In the genomic region with DNA sequence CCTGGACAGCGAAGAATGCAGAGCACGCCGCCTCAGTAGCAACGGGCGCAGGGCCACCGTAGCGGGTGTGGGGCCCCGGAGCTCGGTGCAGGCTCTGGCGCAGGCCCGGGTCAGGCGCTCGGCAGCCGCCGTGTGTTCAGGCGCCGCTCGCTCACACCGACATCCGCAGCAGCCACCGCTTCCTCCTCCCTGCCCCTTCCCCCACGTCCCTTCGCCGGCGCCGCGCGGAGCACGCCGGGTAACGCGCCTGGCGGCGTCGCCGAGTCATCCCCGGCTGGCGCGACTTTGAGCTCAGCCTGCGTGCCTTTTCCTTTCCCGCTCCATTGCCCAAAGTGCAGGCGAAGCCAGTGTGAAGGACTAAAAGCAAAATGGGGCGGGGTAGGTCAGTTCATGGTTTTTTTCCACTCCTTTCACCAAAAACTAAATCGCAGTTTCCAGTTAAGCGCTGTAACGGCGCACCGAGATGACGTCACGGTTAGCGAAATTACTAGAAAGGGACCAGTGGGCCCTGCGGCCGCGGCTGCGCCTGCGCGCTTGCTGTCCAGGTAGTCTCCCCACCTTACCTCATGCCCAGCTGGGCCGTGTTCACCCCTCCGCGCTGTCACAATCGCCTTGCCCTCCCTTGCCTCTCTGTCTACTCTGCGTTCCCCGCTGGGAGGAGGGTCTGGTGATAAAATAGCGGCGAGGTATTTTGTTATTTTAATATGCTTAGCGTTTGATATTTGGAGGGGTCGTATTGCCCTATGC, we compare ENCODE assay signal across 1 cellular context.
TF ChIP-seq lines count a peak whose summit lies in the region.

UBQLN1 (minus strand) TSS at position 191 of the 747 bp plus-strand sequence. CDS start 279 bp downstream, outside the sequence.

TF ChIP-seq in H1, 55 proteins besides CTCF, POLR2A, EP300 and RAD21 (continues in another document):
- TF ChIP-seq CBX8 (IDR thresholded peaks at IDR 0.05; ENCODE audit: borderline replicate concordance, low read depth, low read length) (no peak), HDAC2 (IDR thresholded peaks at IDR 0.05; ENCODE audit: borderline replicate concordance in 1 of 2, low read depth in 2 of 2, low read length in 2 of 2) (peak in 1 of 2 experiments; percentile 94; a peak in 2 of 4 replicates), KDM5A (IDR thresholded peaks at IDR 0.05; ENCODE audit: low read length) (peak; percentile 63), JUN (IDR thresholded peaks at IDR 0.05; ENCODE audit: low read depth, low read length) (peak; percentile 57; the same call in 1 of the 2 replicates), JUND (IDR thresholded peaks at IDR 0.05; ENCODE audit: low read length) (peak; percentile 90), RBBP5 (IDR thresholded peaks at IDR 0.05; ENCODE audit: borderline replicate concordance, low read depth, low read length) (peak; percentile 94), KDM1A (IDR thresholded peaks at IDR 0.05; ENCODE audit: borderline replicate concordance, low read length) (no peak), POU5F1 (IDR thresholded peaks at IDR 0.05; ENCODE audit: low read depth, low read length) (no peak), CHD7 (IDR thresholded peaks at IDR 0.05; ENCODE audit: insufficient replicate concordance, low read length) (no peak), TBP (IDR thresholded peaks at IDR 0.05; ENCODE audit: low read depth, low read length) (peak; percentile 82), GTF2F1 (IDR thresholded peaks at IDR 0.05; ENCODE audit: borderline replicate concordance, low read depth, low read length) (no peak), MAFK (IDR thresholded peaks at IDR 0.05; ENCODE audit: low read depth, low read length) (peak; percentile 73; the same call in 1 of the 2 replicates), TCF12 (IDR thresholded peaks at IDR 0.05; ENCODE audit: low read depth, low read length) (no peak), BACH1 (IDR thresholded peaks at IDR 0.05; ENCODE audit: low read length) (peak; percentile 50; the same call in 1 of the 2 replicates), BRCA1 (IDR thresholded peaks at IDR 0.05; ENCODE audit: low read depth, low read length) (0 out of 2 replicates have a peak, but pooled peaks have one; percentile 20), HDAC6 (IDR thresholded peaks at IDR 0.05; ENCODE audit: low read depth, low read length) (no peak), TAF7 (optimal IDR thresholded peaks at IDR 0.05; ENCODE audit: borderline replicate concordance, low read depth, low read length) (peak; percentile 24), SP2 (IDR thresholded peaks at IDR 0.05; ENCODE audit: low read length) (no peak), SAP30 (IDR thresholded peaks at IDR 0.05; ENCODE audit: insufficient read depth, insufficient replicate concordance, low read length) (peak; percentile 93), FOSL1 (IDR thresholded peaks at IDR 0.05; ENCODE audit: insufficient read depth, low read depth, low read length) (no peak), SIN3A (conservative IDR thresholded peaks at IDR 0.05 in 1 of 2, IDR thresholded peaks at IDR 0.05 in 1 of 2; ENCODE audit: low read depth in 1 of 2, low read length in 2 of 2) (peak in 1 of 2 experiments; percentile 96; a peak in 2 of 4 replicates), EGR1 (IDR thresholded peaks at IDR 0.05; ENCODE audit: borderline replicate concordance, low read depth, low read length) (no peak), KDM4A (IDR thresholded peaks at IDR 0.05; ENCODE audit: low read depth, low read length, severe bottlenecking) (peak; percentile 83), CHD1 (IDR thresholded peaks at IDR 0.05; ENCODE audit: low read depth, low read length) (no peak), TAF1 (IDR thresholded peaks at IDR 0.05; ENCODE audit: low read depth, low read length) (peak; percentile 95), CREB1 (IDR thresholded peaks at IDR 0.05) (peak; percentile 96), RNF2 (IDR thresholded peaks at IDR 0.05; ENCODE audit: borderline replicate concordance, low read depth, low read length, missing control alignments, poor library complexity, severe bottlenecking) (no peak), RFX5 (IDR thresholded peaks at IDR 0.05; ENCODE audit: borderline replicate concordance, low read depth, low read length) (no peak), BCL11A (IDR thresholded peaks at IDR 0.05; ENCODE audit: low read depth in 2 of 2, low read length in 2 of 2) (no peak), CHD2 (IDR thresholded peaks at IDR 0.05; ENCODE audit: low read length) (peak; percentile 71), MAX (IDR thresholded peaks at IDR 0.05) (peak; percentile 65), NRF1 (IDR thresholded peaks at IDR 0.05; ENCODE audit: low read depth, low read length) (peak; percentile 66), ZNF274 (IDR thresholded peaks at IDR 0.05; ENCODE audit: borderline replicate concordance, extremely low read depth, low read length) (no peak), SIX5 (IDR thresholded peaks at IDR 0.05; ENCODE audit: low read depth, low read length) (no peak), SUZ12 (IDR thresholded peaks at IDR 0.05; ENCODE audit: low read length) (no peak), NANOG (IDR thresholded peaks at IDR 0.05; ENCODE audit: insufficient read depth, low read depth, low read length, poor library complexity, severe bottlenecking) (no peak), SP1 (IDR thresholded peaks at IDR 0.05; ENCODE audit: low read depth, low read length) (no peak), POLR2AphosphoS5 (IDR thresholded peaks at IDR 0.05; ENCODE audit: low read depth, low read length) (peak; percentile 97), SRF (IDR thresholded peaks at IDR 0.05; ENCODE audit: low read depth, low read length) (0 out of 2 replicates have a peak, but pooled peaks have one; percentile 37), ASH2L (IDR thresholded peaks at IDR 0.05; ENCODE audit: low read length) (peak; percentile 94), YY1 (IDR thresholded peaks at IDR 0.05; ENCODE audit: low read depth, low read length) (peak; percentile 5; the same call in 1 of the 2 replicates), EZH2 (IDR thresholded peaks at IDR 0.05; ENCODE audit: low read depth, low read length, severe bottlenecking) (no peak), CBX5 (IDR thresholded peaks at IDR 0.05; ENCODE audit: low read depth, low read length) (no peak), TEAD4 (IDR thresholded peaks at IDR 0.05; ENCODE audit: low read depth, low read length) (0 out of 2 replicates have a peak, but pooled peaks have one; percentile 17), SIRT6 (IDR thresholded peaks at IDR 0.05; ENCODE audit: low read length) (no peak), ATF2 (IDR thresholded peaks at IDR 0.05; ENCODE audit: low read length) (peak; percentile 65; the same call in 1 of the 2 replicates), PHF8 (conservative IDR thresholded peaks at IDR 0.05; ENCODE audit: low read depth, low read length) (peak; percentile 88), SP4 (IDR thresholded peaks at IDR 0.05; ENCODE audit: low read length) (no peak), CEBPB (IDR thresholded peaks at IDR 0.05; ENCODE audit: low read depth, low read length) (no peak), RXRA (IDR thresholded peaks at IDR 0.05; ENCODE audit: insufficient read depth, low read depth, low read length) (no peak), GABPA (IDR thresholded peaks at IDR 0.05; ENCODE audit: borderline replicate concordance, insufficient read depth, low read length) (no peak)
- TF ChIP-seq, protein P1, sequence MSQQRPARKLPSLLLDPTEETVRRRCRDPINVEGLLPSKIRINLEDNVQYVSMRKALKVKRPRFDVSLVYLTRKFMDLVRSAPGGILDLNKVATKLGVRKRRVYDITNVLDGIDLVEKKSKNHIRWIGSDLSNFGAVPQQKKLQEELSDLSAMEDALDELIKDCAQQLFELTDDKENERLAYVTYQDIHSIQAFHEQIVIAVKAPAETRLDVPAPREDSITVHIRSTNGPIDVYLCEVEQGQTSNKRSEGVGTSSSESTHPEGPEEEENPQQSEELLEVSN (IDR thresholded peaks at IDR 0.05): peak; percentile 84
- TF ChIP-seq, protein P2, sequence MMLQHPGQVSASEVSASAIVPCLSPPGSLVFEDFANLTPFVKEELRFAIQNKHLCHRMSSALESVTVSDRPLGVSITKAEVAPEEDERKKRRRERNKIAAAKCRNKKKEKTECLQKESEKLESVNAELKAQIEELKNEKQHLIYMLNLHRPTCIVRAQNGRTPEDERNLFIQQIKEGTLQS (IDR thresholded peaks at IDR 0.05; ENCODE audit: insufficient read depth, low read depth, low read length): peak; percentile 74; the same call in 1 of the 2 replicates
- TF ChIP-seq, protein P3, sequence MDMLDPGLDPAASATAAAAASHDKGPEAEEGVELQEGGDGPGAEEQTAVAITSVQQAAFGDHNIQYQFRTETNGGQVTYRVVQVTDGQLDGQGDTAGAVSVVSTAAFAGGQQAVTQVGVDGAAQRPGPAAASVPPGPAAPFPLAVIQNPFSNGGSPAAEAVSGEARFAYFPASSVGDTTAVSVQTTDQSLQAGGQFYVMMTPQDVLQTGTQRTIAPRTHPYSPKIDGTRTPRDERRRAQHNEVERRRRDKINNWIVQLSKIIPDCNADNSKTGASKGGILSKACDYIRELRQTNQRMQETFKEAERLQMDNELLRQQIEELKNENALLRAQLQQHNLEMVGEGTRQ (IDR thresholded peaks at IDR 0.05; ENCODE audit: low read length): no peak
